8 cellular contexts compared by ENCODE assay signal in genomic region chr22:21587803-21588611, GRCh38. TPM values are rescaled to one million over a fixed set of nuclear protein-coding genes. Genes with fewer than 3 reads are reported as not detected.
DNase-seq lines count a peak whose midpoint lies in the region; ATAC-seq and TF ChIP-seq lines count a peak whose summit lies in the region.

No MANE protein-coding gene starts in this region.

- peak; percentile 72 for ATAC-seq in GM19372 (IDR thresholded peaks at IDR 0.05; ENCODE audit: low read depth, unreplicated experiment)
- ATAC-seq in HG03378 (IDR thresholded peaks at IDR 0.05; ENCODE audit: unreplicated experiment): peak; percentile 73

- intact Hi-C loops in CD14-positive monocyte (cut with micrococcal nuclease): no loop called here

- H3K9me3 Mint-ChIP-seq in CD14-positive monocyte: no peaks in the 10 kb centered on the region

- H3K4me3 Mint-ChIP-seq in CD14-positive monocyte: peak overlapping the region in 1 of 2 donors; percentile 52

- TF ChIP-seq CTCF in CD14-positive monocyte (IDR thresholded peaks at IDR 0.05): no peak

- DNase-seq in CD14-positive monocyte (ENCODE audit: low spot score): no peak
- peak; percentile 68 to 71 for DNase-seq in activated T-cell treated with anti-CD3 and anti-CD28 coated beads, Interleukin-2, amount 50 U/mL, for 48 hours
- peak; percentile 83 for DNase-seq in myocyte (ENCODE audit: low read depth)
- DNase-seq in NCI-H187 treated with DMSO at 0.1 percent for 48 hours (lab: John Stamatoyannopoulos, UW): no peak
- DNase-seq in activated gamma-delta T cell (lab: John Stamatoyannopoulos, UW): no peak
- no peak for DNase-seq in COLO668 (lab: John Stamatoyannopoulos, UW; ENCODE audit: unreplicated experiment)

- peak overlapping the region; percentile 35 to 89 (median 76) for H3K27ac Mint-ChIP-seq in CD14-positive monocyte

- peaks cover 20 to 51% of the 10 kb centered on the region in 2 donors for H3K36me3 Mint-ChIP-seq in CD14-positive monocyte

- no peaks in the 10 kb centered on the region for H3K27me3 Mint-ChIP-seq in CD14-positive monocyte (ENCODE audit: low read depth in 3 of 3)

- peaks cover 54% of the 10 kb centered on the region for H3K4me1 Mint-ChIP-seq in CD14-positive monocyte

RNA-seq across cellular contexts. Expression of gene UBE2L3, which starts 20.5 kb away (rescaled TPM):
- 10 to 100 TPM; 69.6 to 88.9 TPM for polyA plus RNA-seq in CD14-positive monocyte
- 70.4 TPM in 2 replicates for total RNA-seq in myocyte
- 64.8 TPM for polyA plus RNA-seq in myocyte (2012)

RNA-seq across cellular contexts. Expression of gene RIMBP3C, which starts 36.7 kb away (rescaled TPM):
- under 1 TPM; 0.08 to 0.11 TPM for polyA plus RNA-seq in CD14-positive monocyte
- total RNA-seq in myocyte: 0.42 TPM in 1 of 2 replicates, not detected in the other
- 0.24 TPM for polyA plus RNA-seq in myocyte (2012)

RNA-seq across cellular contexts. Expression of gene YDJC, which starts 41.8 kb away (rescaled TPM):
- 10 to 100 TPM; 26.5 to 32.9 TPM for polyA plus RNA-seq in CD14-positive monocyte
- 13.3 and 20.4 TPM in 2 replicates for total RNA-seq in myocyte
- 8.8 TPM for polyA plus RNA-seq in myocyte (2012)

RNA-seq across cellular contexts. Expression of gene CCDC116, which starts 44.6 kb away (rescaled TPM):
- polyA plus RNA-seq in CD14-positive monocyte: not detected
- 0.13 and 0.57 TPM in 2 replicates for total RNA-seq in myocyte
- 0.26 TPM for polyA plus RNA-seq in myocyte (2012)

RNA-seq across cellular contexts. Expression of gene SDF2L1, which starts 54.1 kb away (rescaled TPM):
- polyA plus RNA-seq in CD14-positive monocyte: 10 to 100 TPM; 44.7 to 46.2 TPM
- total RNA-seq in myocyte: 37.8 and 63.1 TPM in 2 replicates
- polyA plus RNA-seq in myocyte (2012): 67.2 TPM

Comparison
In these comparisons a context has a peak if more than half of its experiments do, and no peak if none do; other contexts are left out.
1. DNase-seq: peak in activated T-cell treated with anti-CD3 and anti-CD28 coated beads, Interleukin-2, amount 50 U/mL, for 48 hours (2 of 2) and myocyte (single experiment); none in CD14-positive monocyte (single experiment), NCI-H187 treated with DMSO at 0.1 percent for 48 hours (single experiment), activated gamma-delta T cell (single experiment) and COLO668 (single experiment).